ENCODE assay signal across 9 cellular contexts in genomic region chr1:12475947-12476346, GRCh38.
DNase-seq lines count a peak whose midpoint lies in the region; ATAC-seq and TF ChIP-seq lines count a peak whose summit lies in the region.
"Had no signal": no experiment of that assay in that cellular context is flagged by ENCODE, and none has a peak within 500 bp of the region (broad histone marks: within the 10 kb centered on the region; RNA-seq: fewer than 3 reads in every experiment).

No MANE protein-coding gene starts in this region.

- peak overlapping the region in 1 of 5 donors; percentile 67 for H3K27ac ChIP-seq in adrenal gland

- POLR2A ChIA-PET in activated B cell treated with CpG ODN at 0.5 μM for 24 hours (lab: Charles Lee): interaction anchor here (0.6 to 1.0 kb wide), 2 partner anchors 29 to 163 kb away, joined by 3 to 8 read pairs; no protein-coding TSS in a partner anchor

- TF ChIP-seq CTCF in activated B cell treated with CpG ODN at 0.5 μM for 24 hours (IDR thresholded peaks at IDR 0.05) (no peak), adrenal gland (IDR thresholded peaks at IDR 0.05) (no peak)

- TF ChIP-seq POLR2A in adrenal gland (IDR thresholded peaks at IDR 0.05): no peak

- peaks cover 5 to 63% of the 10 kb centered on the region in 2 donors for H3K4me1 ChIP-seq in adrenal gland (replicated peaks in 1 of 2)

- CTCF ChIA-PET in activated B cell treated with CpG ODN at 0.5 μM for 24 hours (lab: Charles Lee): no interaction called here

- H3K36me3 ChIP-seq in adrenal gland (replicated peaks in 1 of 2): no peaks in the 10 kb centered on the region

- 66 to 84% (median 69%) methylated on average over 2 of the region's 2 CpGs for WGBS in adrenal gland, 4 donors

- DNase-seq in NCI-H2029 treated with DMSO at 0.1 percent for 48 hours (lab: John Stamatoyannopoulos, UW): peak; percentile 32
- DNase-seq in NCI-H2029 (lab: John Stamatoyannopoulos, UW): no peak
- no peak for DNase-seq in activated B cell treated with CpG ODN at 0.5 μM for 24 hours
- no peak for DNase-seq in left lobe of liver (ENCODE audit: low spot score)
- DNase-seq in hippocampal formation (lab: John Stamatoyannopoulos, UW): no peak
- DNase-seq in DMS114 treated with DMSO at 0.1 percent for 48 hours (lab: John Stamatoyannopoulos, UW; ENCODE audit: unreplicated experiment): no peak
- no peak for DNase-seq in adrenal gland
- DNase-seq: midbrain had no signal

- intact Hi-C loops in activated B cell treated with CpG ODN at 0.5 μM for 24 hours (cut with micrococcal nuclease): no loop called here
- intact Hi-C loops in adrenal gland (cut with DNase I): no loop called here

- peaks cover 11% of the 10 kb centered on the region for H3K36me3 Mint-ChIP-seq in activated B cell treated with CpG ODN at 0.5 μM for 24 hours (ENCODE audit: low read depth)
- H3K36me3 Mint-ChIP-seq in stimulated activated memory B cell treated with anti-CD40 and anti-IgM and Interleukin-4, amounts not matched to agents 10 μg/mL and 1 μg/mL and 100 μg/mL, for 72 hours: peaks cover 44% of the 10 kb centered on the region

- H3K4me1 Mint-ChIP-seq in activated B cell treated with CpG ODN at 0.5 μM for 24 hours: peaks cover 90% of the 10 kb centered on the region
- peaks cover 64% of the 10 kb centered on the region for H3K4me1 Mint-ChIP-seq in stimulated activated memory B cell treated with anti-CD40 and anti-IgM and Interleukin-4, amounts not matched to agents 10 μg/mL and 1 μg/mL and 100 μg/mL, for 72 hours

- H3K27me3 ChIP-seq in adrenal gland: no peaks in the 10 kb centered on the region

- peak overlapping the region; percentile 77 for H3K27ac Mint-ChIP-seq in activated B cell treated with CpG ODN at 0.5 μM for 24 hours
- H3K27ac Mint-ChIP-seq in stimulated activated memory B cell treated with anti-CD40 and anti-IgM and Interleukin-4, amounts not matched to agents 10 μg/mL and 1 μg/mL and 100 μg/mL, for 72 hours: peak overlapping the region; percentile 68

- H3K9me3 Mint-ChIP-seq in activated B cell treated with CpG ODN at 0.5 μM for 24 hours: no peaks in the 10 kb centered on the region
- no peaks in the 10 kb centered on the region for H3K9me3 Mint-ChIP-seq in stimulated activated memory B cell treated with anti-CD40 and anti-IgM and Interleukin-4, amounts not matched to agents 10 μg/mL and 1 μg/mL and 100 μg/mL, for 72 hours

- no peak overlapping the region for H3K4me3 ChIP-seq in adrenal gland

- ATAC-seq in activated B cell treated with CpG ODN at 0.5 μM for 24 hours (ENCODE audit: low read depth) (no peak), left lobe of liver (peak; percentile 45)
- ATAC-seq in stimulated activated memory B cell treated with anti-CD40 and anti-IgM and Interleukin-4, amounts not matched to agents 10 μg/mL and 1 μg/mL and 100 μg/mL, for 72 hours: no peak

- H3K27me3 Mint-ChIP-seq in activated B cell treated with CpG ODN at 0.5 μM for 24 hours: no peaks in the 10 kb centered on the region
- H3K27me3 Mint-ChIP-seq in stimulated activated memory B cell treated with anti-CD40 and anti-IgM and Interleukin-4, amounts not matched to agents 10 μg/mL and 1 μg/mL and 100 μg/mL, for 72 hours: no peaks in the 10 kb centered on the region

- no peak overlapping the region for H3K4me3 Mint-ChIP-seq in activated B cell treated with CpG ODN at 0.5 μM for 24 hours
- H3K4me3 Mint-ChIP-seq in stimulated activated memory B cell treated with anti-CD40 and anti-IgM and Interleukin-4, amounts not matched to agents 10 μg/mL and 1 μg/mL and 100 μg/mL, for 72 hours: no peak overlapping the region

- H3K9me3 ChIP-seq in adrenal gland (replicated peaks in 1 of 3): no peaks in the 10 kb centered on the region
